25 cellular contexts compared by ENCODE assay signal in the genomic region with DNA sequence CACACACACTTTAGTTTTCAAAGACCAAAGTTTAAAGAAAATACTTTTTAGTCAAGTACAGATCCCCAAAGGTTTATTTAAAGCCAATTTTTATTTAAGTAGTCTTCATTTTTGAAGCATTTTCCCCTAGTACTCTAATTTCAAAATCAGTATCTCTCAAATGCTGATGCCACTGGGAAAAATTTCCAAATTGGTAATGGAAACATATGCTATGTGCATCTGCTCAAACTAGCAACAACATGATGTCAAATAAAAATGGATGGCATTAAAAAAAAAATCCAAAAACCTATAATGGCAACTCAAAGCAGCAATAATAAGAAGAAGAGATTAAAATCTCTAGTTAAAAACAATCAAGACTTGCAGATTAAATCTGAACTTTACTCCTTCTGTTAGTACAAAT.
"Had no signal": no experiment of that assay in that cellular context is flagged by ENCODE, and none has a peak within 500 bp of the region (broad histone marks: within the 10 kb centered on the region; RNA-seq: fewer than 3 reads in every experiment).

No MANE protein-coding gene starts in this region.

- H3K4me1 ChIP-seq: esophagus squamous epithelium, gastrocnemius medialis, heart right ventricle, left lung, lower lobe of right lung had no signal

- H3K27ac Mint-ChIP-seq: dendritic cell treated with granulocyte-macrophage colony-stimulating factor and Interleukin-4, amounts not matched to agents 40 ng/mL and 50 ng/mL, for 4 days; effector memory CD8-positive, alpha-beta T cell; endodermal cell; mesothelial cell of epicardium had no signal

- H3K27me3 ChIP-seq: esophagus squamous epithelium, gastrocnemius medialis, heart right ventricle, left lung had no signal

- H3K4me1 Mint-ChIP-seq: endodermal cell, mesothelial cell of epicardium, naive B cell had no signal

- H3K4me3 ChIP-seq: esophagus squamous epithelium, gastrocnemius medialis, heart right ventricle, left lung, lower lobe of right lung, mucosa of descending colon had no signal

- H3K4me3 Mint-ChIP-seq: dendritic cell treated with granulocyte-macrophage colony-stimulating factor and Interleukin-4, amounts not matched to agents 40 ng/mL and 50 ng/mL, for 4 days; effector memory CD8-positive, alpha-beta T cell; endodermal cell; mesothelial cell of epicardium; naive thymus-derived CD8-positive, alpha-beta T cell had no signal

- H3K27ac ChIP-seq: epithelial cell of prostate, esophagus squamous epithelium, gastrocnemius medialis, heart right ventricle, left lung, lower lobe of right lung had no signal

- ATAC-seq: effector memory CD8-positive, alpha-beta T cell; esophagus mucosa; gastrocnemius medialis; heart right ventricle; left cardiac atrium; left lung; left ventricle myocardium superior; lower lobe of right lung; mucosa of descending colon; naive thymus-derived CD8-positive, alpha-beta T cell had no signal

- H3K27me3 Mint-ChIP-seq: dendritic cell treated with granulocyte-macrophage colony-stimulating factor and Interleukin-4, amounts not matched to agents 40 ng/mL and 50 ng/mL, for 4 days; effector memory CD8-positive, alpha-beta T cell; naive B cell; naive thymus-derived CD8-positive, alpha-beta T cell had no signal

- DNase-seq: cortex of kidney; effector CD8-positive, alpha-beta T cell; effector memory CD8-positive, alpha-beta T cell; endodermal cell; erythroblast; esophagus squamous epithelium; foreskin fibroblast; foreskin melanocyte; gastrocnemius medialis; glutamatergic neuron; head of caudate nucleus; heart right ventricle; hippocampal formation; left cardiac atrium; left lung; left ventricle myocardium superior; lower lobe of right lung; mesenchymal stem cell; mucosa of descending colon; naive B cell; naive thymus-derived CD8-positive, alpha-beta T cell had no signal
